Comparison of ENCODE assay signal across 26 cellular contexts in genomic region chr11:57464343-57465181, GRCh38. TPM values are rescaled to one million over a fixed set of nuclear protein-coding genes. Genes with fewer than 3 reads are reported as not detected.
DNase-seq lines count a peak whose midpoint lies in the region; ATAC-seq and TF ChIP-seq lines count a peak whose summit lies in the region.
"Had no signal": no experiment of that assay in that cellular context is flagged by ENCODE, and none has a peak within 500 bp of the region (broad histone marks: within the 10 kb centered on the region; RNA-seq: fewer than 3 reads in every experiment).

No MANE protein-coding gene starts in this region.

- no peak for TF ChIP-seq CTCF in transverse colon (IDR thresholded peaks at IDR 0.05)

- WGBS in transverse colon (ENCODE audit: low coverage in 1 of 2), 2 donors: 56 to 58% methylated on average over 6 to 33 of the region's 33 CpGs

- no peaks in the 10 kb centered on the region for H3K9me3 Mint-ChIP-seq in stimulated activated naive CD8-positive, alpha-beta T cell treated with anti-CD3 and anti-CD28 coated beads, Interleukin-15, Interleukin-2, amounts not matched to agents 100 ng/mL and 50 ng/mL, for 24 hours
- no peaks in the 10 kb centered on the region for H3K9me3 Mint-ChIP-seq in stimulated activated naive CD8-positive, alpha-beta T cell treated with anti-CD3 and anti-CD28 coated beads, Interleukin-15, amount 100 ng/mL, for 72 hours
- H3K9me3 Mint-ChIP-seq: CD4-positive, alpha-beta memory T cell; stimulated activated naive B cell treated with anti-CD40 and anti-IgM and Interleukin-4, amounts not matched to agents 10 μg/mL and 1 μg/mL and 100 μg/mL, for 72 hours had no signal

- intact Hi-C loops in transverse colon (cut with DNase I; ENCODE audit: low total_unique reads): no loop called here

- H3K27me3 Mint-ChIP-seq in stimulated activated naive CD8-positive, alpha-beta T cell treated with anti-CD3 and anti-CD28 coated beads, Interleukin-15, Interleukin-2, amounts not matched to agents 100 ng/mL and 50 ng/mL, for 24 hours: peaks cover 13% of the 10 kb centered on the region
- peaks cover 35% of the 10 kb centered on the region for H3K27me3 Mint-ChIP-seq in stimulated activated naive CD8-positive, alpha-beta T cell treated with anti-CD3 and anti-CD28 coated beads, Interleukin-15, amount 100 ng/mL, for 72 hours

- no peak overlapping the region for H3K4me3 Mint-ChIP-seq in stimulated activated naive CD8-positive, alpha-beta T cell treated with anti-CD3 and anti-CD28 coated beads, Interleukin-15, Interleukin-2, amounts not matched to agents 100 ng/mL and 50 ng/mL, for 24 hours
- H3K4me3 Mint-ChIP-seq in stimulated activated naive CD8-positive, alpha-beta T cell treated with anti-CD3 and anti-CD28 coated beads, Interleukin-15, amount 100 ng/mL, for 72 hours: no peak overlapping the region
- H3K4me3 Mint-ChIP-seq: CD4-positive, alpha-beta memory T cell; stimulated activated naive B cell treated with anti-CD40 and anti-IgM and Interleukin-4, amounts not matched to agents 10 μg/mL and 1 μg/mL and 100 μg/mL, for 72 hours had no signal

- H3K36me3 Mint-ChIP-seq in stimulated activated naive CD8-positive, alpha-beta T cell treated with anti-CD3 and anti-CD28 coated beads, Interleukin-15, Interleukin-2, amounts not matched to agents 100 ng/mL and 50 ng/mL, for 24 hours (ENCODE audit: low read depth): no peaks in the 10 kb centered on the region
- H3K36me3 Mint-ChIP-seq: CD4-positive, alpha-beta memory T cell; stimulated activated naive B cell treated with anti-CD40 and anti-IgM and Interleukin-4, amounts not matched to agents 10 μg/mL and 1 μg/mL and 100 μg/mL, for 72 hours had no signal

- no peak for DNase-seq in stimulated activated naive CD8-positive, alpha-beta T cell treated with anti-CD3 and anti-CD28 coated beads, Interleukin-15, amount 100 ng/mL, for 72 hours
- DNase-seq in amniotic epithelial cell (ENCODE audit: low read depth) (peak; percentile 33), inferior parietal cortex (ENCODE audit: extremely low spot score) (peak; percentile 44), transverse colon (no peak), SKM-1 (lab: John Stamatoyannopoulos, UW; ENCODE audit: unreplicated experiment) (no peak)
- DNase-seq: ACHN; activated CD4-positive, alpha-beta T cell treated with anti-CD3 and anti-CD28 coated beads for 48 hours; activated CD8-positive, alpha-beta memory T cell treated with anti-CD3 and anti-CD28 coated beads, Interleukin-2, amount 50 U/mL, for 48 hours; CD4-positive, alpha-beta memory T cell; DND-41; Kasumi-1; NCI-H1105 treated with DMSO at 0.1 percent for 48 hours; NCI-H2171; Peyer's patch; stimulated activated CD4-positive, alpha-beta T cell treated with anti-CD3 and anti-CD28 coated beads, Interleukin-15, amount 100 ng/mL, for 24 hours; stimulated activated naive B cell treated with anti-CD40 and anti-IgM and Interleukin-4, amounts not matched to agents 10 μg/mL and 1 μg/mL and 100 μg/mL, for 72 hours; T1000 had no signal

- H3K4me1 ChIP-seq in transverse colon: peaks cover 4 to 16% (median 15%) of the 10 kb centered on the region in 4 donors

- H3K27me3 ChIP-seq in transverse colon: peaks cover 29% of the 10 kb centered on the region
- H3K27me3 ChIP-seq: Peyer's patch had no signal

- H3K27ac Mint-ChIP-seq in stimulated activated naive CD8-positive, alpha-beta T cell treated with anti-CD3 and anti-CD28 coated beads, Interleukin-15, Interleukin-2, amounts not matched to agents 100 ng/mL and 50 ng/mL, for 24 hours: peak overlapping the region; percentile 49
- no peak overlapping the region for H3K27ac Mint-ChIP-seq in stimulated activated naive CD8-positive, alpha-beta T cell treated with anti-CD3 and anti-CD28 coated beads, Interleukin-15, amount 100 ng/mL, for 72 hours
- H3K27ac Mint-ChIP-seq: stimulated activated naive B cell treated with anti-CD40 and anti-IgM and Interleukin-4, amounts not matched to agents 10 μg/mL and 1 μg/mL and 100 μg/mL, for 72 hours had no signal

- no peaks in the 10 kb centered on the region for H3K9me3 ChIP-seq in transverse colon
- H3K9me3 ChIP-seq: ascending aorta, HAP-1, neutrophil, Peyer's patch, right atrium auricular region, upper lobe of left lung had no signal

- no peaks in the 10 kb centered on the region for H3K36me3 ChIP-seq in transverse colon
- H3K36me3 ChIP-seq: ascending aorta, neutrophil, Peyer's patch, right atrium auricular region, upper lobe of left lung had no signal

- H3K27ac ChIP-seq in temporal lobe (ENCODE audit: low read depth, low read length) (peak overlapping the region; percentile 48), transverse colon (no peak overlapping the region)
- H3K27ac ChIP-seq: ascending aorta, neutrophil, Peyer's patch, right atrium auricular region, SK-N-MC, upper lobe of left lung had no signal

- no peak for TF ChIP-seq EP300 in transverse colon (IDR thresholded peaks at IDR 0.05; ENCODE audit: low read depth)

- H3K4me1 Mint-ChIP-seq in stimulated activated naive CD8-positive, alpha-beta T cell treated with anti-CD3 and anti-CD28 coated beads, Interleukin-15, Interleukin-2, amounts not matched to agents 100 ng/mL and 50 ng/mL, for 24 hours (ENCODE audit: low read depth): peaks cover 5% of the 10 kb centered on the region
- peaks cover 19% of the 10 kb centered on the region for H3K4me1 Mint-ChIP-seq in stimulated activated naive CD8-positive, alpha-beta T cell treated with anti-CD3 and anti-CD28 coated beads, Interleukin-15, amount 100 ng/mL, for 72 hours

- in situ Hi-C loops in transverse colon (cut with MboI; ENCODE audit: low pct_ligation_motif_present in 1 of 4, low pct_unique_long_range_greater_than_20kb in 1 of 4, low sequenced_read_pairs in 3 of 4): loop anchor here in 2 of 4 donors (25.0 kb wide), 2 partner anchors 173 to 1048 kb away; partner anchors contain the start of genes YPEL4 (in 2 of the 2) and OR5B21 (in 1 of the 2)

- no peak for ATAC-seq in stimulated activated naive CD8-positive, alpha-beta T cell treated with anti-CD3 and anti-CD28 coated beads, Interleukin-15, amount 100 ng/mL, for 72 hours
- no peak for ATAC-seq in HG02759 (IDR thresholded peaks at IDR 0.05; ENCODE audit: unreplicated experiment)
- ATAC-seq: stimulated activated naive B cell treated with anti-CD40 and anti-IgM and Interleukin-4, amounts not matched to agents 10 μg/mL and 1 μg/mL and 100 μg/mL, for 72 hours had no signal

- no peak for TF ChIP-seq POLR2A in transverse colon (IDR thresholded peaks at IDR 0.05)

- no peak overlapping the region for H3K4me3 ChIP-seq in transverse colon
- H3K4me3 ChIP-seq: ascending aorta, HAP-1, Peyer's patch, right atrium auricular region, SK-N-MC, upper lobe of left lung had no signal

RNA-seq across cellular contexts. Expression of gene RTN4RL2, which starts 4.2 kb away (rescaled TPM):
- total RNA-seq in temporal lobe (1.2 TPM), transverse colon (under 1 TPM in 1 of 4 donors, not detected in 3; 0.48 TPM)

RNA-seq across cellular contexts. Expression of gene SLC43A3, which starts 37.6 kb away (rescaled TPM):
- total RNA-seq in temporal lobe: 6.1 TPM
- total RNA-seq in transverse colon: 10 to 100 TPM in 3 of 4 donors, 1 to 10 TPM in 1; 6.0 to 35.9 (median 19.4) TPM

RNA-seq across cellular contexts. Expression of gene SLC43A1, which starts 50.9 kb away (rescaled TPM):
- total RNA-seq in temporal lobe (1.2 TPM), transverse colon (10 to 100 TPM in 3 of 4 donors, 1 to 10 TPM in 1; 7.5 to 30.4 (median 15.2) TPM)

Comparison
In these comparisons a context has a peak if more than half of its experiments do, and no peak if none do; other contexts are left out.
1. DNase-seq: peak in amniotic epithelial cell (single experiment) and inferior parietal cortex (single experiment); none in stimulated activated naive CD8-positive, alpha-beta T cell treated with anti-CD3 and anti-CD28 coated beads, Interleukin-15, amount 100 ng/mL, for 72 hours (0 of 2), transverse colon (single experiment) and SKM-1 (single experiment).